In the genomic region with DNA sequence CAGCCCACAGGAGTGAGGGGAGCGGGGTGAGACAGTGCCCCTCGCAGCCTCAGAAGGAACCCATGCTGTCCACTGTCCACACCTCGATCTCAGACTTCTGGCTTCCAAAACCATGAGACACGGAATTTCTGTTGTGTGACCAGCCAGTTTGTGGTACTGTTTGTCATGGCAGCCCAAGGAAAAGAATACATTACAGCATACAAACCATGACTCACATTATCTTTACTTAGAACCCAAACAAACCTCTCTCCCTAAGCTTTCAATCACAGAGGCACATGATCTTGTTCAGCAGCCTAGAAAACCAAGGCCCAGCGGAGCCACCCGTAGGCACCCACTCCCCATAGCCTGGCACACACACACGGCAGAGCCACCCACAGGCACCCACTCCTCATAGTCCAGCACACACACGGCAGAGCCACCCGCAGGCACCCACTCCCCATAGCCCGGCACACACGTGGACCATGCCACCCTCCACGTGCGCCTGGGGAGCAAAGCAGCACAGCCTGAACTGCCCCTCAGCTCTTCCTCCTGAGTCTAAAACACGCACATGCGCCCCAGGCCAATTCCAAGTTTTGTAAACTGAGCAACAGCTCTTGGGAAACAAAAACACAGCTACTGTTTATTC, we compare ENCODE assay signal across 25 cellular contexts. TPM values are rescaled to one million over a fixed set of nuclear protein-coding genes. Genes with fewer than 3 reads are reported as not detected.
DNase-seq lines count a peak whose midpoint lies in the region.
"Had no signal": no experiment of that assay in that cellular context is flagged by ENCODE, and none has a peak within 500 bp of the region (broad histone marks: within the 10 kb centered on the region; RNA-seq: fewer than 3 reads in every experiment).

No MANE protein-coding gene starts in this region.

- in situ Hi-C loops in Caki2 (cut with HindIII; ENCODE audit: low pct_unique_long_range_greater_than_20kb, low sequenced_read_pairs): no loop called here
- in situ Hi-C loops in GM23248 (cut with MboI): no loop called here

- H3K27ac ChIP-seq in GM23248 (no peak overlapping the region), neuronal stem cell (replicated peaks; ENCODE audit: low read length) (no peak overlapping the region)
- H3K27ac ChIP-seq in CD8-positive, alpha-beta memory T cell (ENCODE audit: low read depth, low read length): no peak overlapping the region
- H3K27ac ChIP-seq: breast epithelium, HL-60, SJCRH30 had no signal

- H3K27me3 ChIP-seq in GM23248 (replicated peaks; ENCODE audit: insufficient read depth): peaks cover 5% of the 10 kb centered on the region; the same call in 1 of the 2 replicates
- no peaks in the 10 kb centered on the region for H3K27me3 ChIP-seq in neuronal stem cell (ENCODE audit: control insufficient read depth in 3 of 3, insufficient read depth in 3 of 3, low read depth in 1 of 3, low read length in 3 of 3)
- no peaks in the 10 kb centered on the region for H3K27me3 ChIP-seq in CD8-positive, alpha-beta memory T cell (ENCODE audit: insufficient read depth, low read length, poor library complexity, severe bottlenecking)
- H3K27me3 ChIP-seq: SJCRH30 had no signal

- H3K36me3 Mint-ChIP-seq in CD8-positive, alpha-beta memory T cell: peaks cover 0 to 15% (median 0%) of the 10 kb centered on the region in 3 donors
- H3K36me3 Mint-ChIP-seq: natural killer cell treated with Interleukin-12 subunit alpha and Interleukin-12 subunit beta and Interleukin-15 and Interleukin-18, amount 100 ng/mL, for 72 hours had no signal

- H3K36me3 ChIP-seq in GM23248 (ENCODE audit: low read depth): no peaks in the 10 kb centered on the region
- no peaks in the 10 kb centered on the region for H3K36me3 ChIP-seq in neuronal stem cell (replicated peaks in 1 of 2; ENCODE audit: control insufficient read depth in 2 of 2, insufficient read depth in 2 of 2, low read length in 2 of 2)
- H3K36me3 ChIP-seq in CD8-positive, alpha-beta memory T cell (ENCODE audit: insufficient read depth, low read length): no peaks in the 10 kb centered on the region
- H3K36me3 ChIP-seq: BE2C, breast epithelium, SJCRH30 had no signal

- H2AFZ ChIP-seq in GM23248 (no peak overlapping the region), neuronal stem cell (ENCODE audit: low read length) (no peak overlapping the region)

- H3K4me3 ChIP-seq in GM23248 (no peak overlapping the region), neuronal stem cell (ENCODE audit: low read length in 2 of 2) (no peak overlapping the region)
- no peak overlapping the region for H3K4me3 ChIP-seq in CD8-positive, alpha-beta memory T cell (ENCODE audit: low read length)
- H3K4me3 ChIP-seq: breast epithelium, dorsolateral prefrontal cortex, SJCRH30 had no signal

- peak overlapping the region in 2 of 8 donors; percentile 11 to 94 for H3K27ac Mint-ChIP-seq in CD8-positive, alpha-beta memory T cell
- H3K27ac Mint-ChIP-seq: activated CD4-positive, alpha-beta T cell treated with anti-CD3 and anti-CD28 coated beads for 36 hours; activated naive CD8-positive, alpha-beta T cell; natural killer cell treated with Interleukin-12 subunit alpha and Interleukin-12 subunit beta and Interleukin-15 and Interleukin-18, amount 100 ng/mL, for 72 hours had no signal

- H4K20me1 ChIP-seq in GM23248 (ENCODE audit: insufficient read depth): no peaks in the 10 kb centered on the region

- no peak overlapping the region for H2BK120ac ChIP-seq in neuronal stem cell (ENCODE audit: low read depth, low read length)

- peaks cover 0 to 13% (median 4%) of the 10 kb centered on the region in 3 donors for H3K4me1 Mint-ChIP-seq in CD8-positive, alpha-beta memory T cell
- H3K4me1 Mint-ChIP-seq: activated CD4-positive, alpha-beta T cell treated with anti-CD3 and anti-CD28 coated beads for 36 hours had no signal

- H3F3A ChIP-seq in GM23248 (ENCODE audit: insufficient read depth): no peaks in the 10 kb centered on the region

- peak overlapping the region; percentile 22 for H3K23ac ChIP-seq in neuronal stem cell (ENCODE audit: low read depth, low read length, poor library complexity)

- H3K27me3 Mint-ChIP-seq in CD8-positive, alpha-beta memory T cell: peaks cover 10 to 21% of the 10 kb centered on the region in 2 donors
- H3K27me3 Mint-ChIP-seq: activated naive CD8-positive, alpha-beta T cell had no signal

- H2BK12ac ChIP-seq in neuronal stem cell (ENCODE audit: low read length): peak overlapping the region; percentile 82

- CTCF ChIA-PET in CD8-positive, alpha-beta memory T cell (lab: Charles Lee): no interaction called here

- peak overlapping the region; percentile 32 for H4K8ac ChIP-seq in neuronal stem cell (ENCODE audit: low read depth, low read length)

- peak overlapping the region; percentile 45 for H2BK15ac ChIP-seq in neuronal stem cell (ENCODE audit: low read length)

- H3K9ac ChIP-seq in GM23248: no peak overlapping the region
- no peak overlapping the region for H3K9ac ChIP-seq in neuronal stem cell (ENCODE audit: low read depth, low read length, poor library complexity)

- H3K79me1 ChIP-seq in neuronal stem cell (ENCODE audit: low read depth, low read length): no peaks in the 10 kb centered on the region

- H3K4ac ChIP-seq in neuronal stem cell (ENCODE audit: low read length): no peak overlapping the region

- no peaks in the 10 kb centered on the region for H3K4me1 ChIP-seq in GM23248 (ENCODE audit: insufficient read depth)
- H3K4me1 ChIP-seq in neuronal stem cell (ENCODE audit: control insufficient read depth in 2 of 2, insufficient read depth in 1 of 2, low read depth in 1 of 2, low read length in 2 of 2): peaks cover 0 to 5% of the 10 kb centered on the region in 2 donors
- no peaks in the 10 kb centered on the region for H3K4me1 ChIP-seq in CD8-positive, alpha-beta memory T cell (ENCODE audit: insufficient read depth, low read length)
- H3K4me1 ChIP-seq: BE2C, breast epithelium, SJCRH30 had no signal

- no peaks in the 10 kb centered on the region for H3K79me2 ChIP-seq in GM23248 (ENCODE audit: insufficient read depth)

- no peaks in the 10 kb centered on the region for H3K9me2 ChIP-seq in GM23248 (ENCODE audit: insufficient read depth)

- H2AK5ac ChIP-seq in neuronal stem cell (ENCODE audit: low read depth, low read length): peak overlapping the region; percentile 82

- DNase-seq in Caki2 (ENCODE audit: low read depth) (peak; percentile 48), GM23248 (peak; percentile 44), astrocyte of the hippocampus (ENCODE audit: low read depth, low spot score) (peak; percentile 55), neuronal stem cell (ENCODE audit: low spot score) (no peak), NCI-H2227 (lab: John Stamatoyannopoulos, UW; ENCODE audit: unreplicated experiment) (no peak), GF-D8 (lab: John Stamatoyannopoulos, UW) (no peak)
- DNase-seq in CD8-positive, alpha-beta memory T cell: no peak
- DNase-seq: activated CD4-positive, alpha-beta T cell treated with anti-CD3 and anti-CD28 coated beads for 36 hours; activated T-cell treated with anti-CD3 and anti-CD28 coated beads, Interleukin-2, amount 50 U/mL, for 1 hour; BE2C; DMS79; KG1; NCI-H1436 treated with DMSO at 0.1 percent for 48 hours; NCI-H226; SJCRH30; T-helper 9 cell had no signal

- H3K4me2 ChIP-seq in GM23248 (ENCODE audit: unreplicated experiment) (no peak overlapping the region), neuronal stem cell (ENCODE audit: insufficient read depth, low read length, poor library complexity, severe bottlenecking) (no peak overlapping the region)

- H3K9me3 ChIP-seq in GM23248 (ENCODE audit: low read depth) (no peaks in the 10 kb centered on the region), neuronal stem cell (replicated peaks in 1 of 2; ENCODE audit: control insufficient read depth in 2 of 2, insufficient read depth in 1 of 2, low read depth in 1 of 2, low read length in 2 of 2) (peaks cover 12 to 13% of the 10 kb centered on the region in 2 donors)
- no peaks in the 10 kb centered on the region for H3K9me3 ChIP-seq in CD8-positive, alpha-beta memory T cell (ENCODE audit: low read length)
- H3K9me3 ChIP-seq: BE2C had no signal

- WGBS in GM23248 (ENCODE audit: low coverage in 1 of 2, low lambda C conversion rate in 2 of 2, missing lambda C conversion rate in 2 of 2), 2 experiments: 35 to 37% methylated on average over 15 of the region's 15 CpGs
- no CpG with 5 or more reads among the region's 15 CpGs for WGBS in neuronal stem cell (ENCODE audit: extremely low coverage in 2 of 2, insufficient read length in 2 of 2, insufficient replicate concordance in 1 of 2), 2 donors

- H3K14ac ChIP-seq in neuronal stem cell (ENCODE audit: low read length): no peak overlapping the region

- POLR2A ChIA-PET in CD8-positive, alpha-beta memory T cell (lab: Charles Lee): no interaction called here

- H3K9me3 Mint-ChIP-seq in CD8-positive, alpha-beta memory T cell: peaks cover 3 to 22% (median 12%) of the 10 kb centered on the region in 5 donors

- H3K18ac ChIP-seq in neuronal stem cell (ENCODE audit: low read length): peak overlapping the region; percentile 46

- no peak overlapping the region for H4K91ac ChIP-seq in neuronal stem cell (ENCODE audit: low read depth, low read length, poor library complexity)

- peak overlapping the region in 1 of 7 donors; percentile 67 for H3K4me3 Mint-ChIP-seq in CD8-positive, alpha-beta memory T cell
- H3K4me3 Mint-ChIP-seq: activated CD4-positive, alpha-beta T cell treated with anti-CD3 and anti-CD28 coated beads for 36 hours; activated naive CD8-positive, alpha-beta T cell; natural killer cell treated with Interleukin-12 subunit alpha and Interleukin-12 subunit beta and Interleukin-15 and Interleukin-18, amount 100 ng/mL, for 72 hours had no signal

- no peak overlapping the region for H2BK5ac ChIP-seq in neuronal stem cell (ENCODE audit: low read length)

RNA-seq across cellular contexts. Expression of a gene that starts 0.5 kb away (rescaled TPM):
- not detected in 2 replicates for total RNA-seq in Caki2 (2014; rRNA removed; shearing (Covaris generic); ENCODE audit: low replicate concordance)
- not detected in 2 replicates for total RNA-seq in GM23248 (2014; rRNA removed; shearing (Covaris generic))
- not detected in 2 replicates for polyA plus RNA-seq in GM23248 (2016; fragmentation: Nextera tagmentation; extraction: Ambion mirVana)
- not detected for polyA plus RNA-seq in neuronal stem cell (2013, experiment 1 of 2)
- polyA plus RNA-seq in neuronal stem cell (2013, experiment 2 of 2): 0.01 TPM
- total RNA-seq in CD8-positive, alpha-beta memory T cell: not detected
- not detected for polyA plus RNA-seq in CD8-positive, alpha-beta memory T cell
- total RNA-seq: activated CD4-positive, alpha-beta T cell treated with anti-CD3 and anti-CD28 coated beads for 36 hours; breast epithelium; dorsolateral prefrontal cortex; esophagus mucosa; glomerular endothelial cell; natural killer cell treated with Interleukin-12 subunit alpha and Interleukin-12 subunit beta and Interleukin-15 and Interleukin-18, amount 100 ng/mL, for 72 hours; right cardiac atrium; SJCRH30; temporal lobe had no signal
- polyA plus RNA-seq: right cardiac atrium had no signal

RNA-seq across cellular contexts. Expression of a gene that starts 7.3 kb away (rescaled TPM):
- not detected in 2 replicates for total RNA-seq in Caki2 (2014; rRNA removed; shearing (Covaris generic); ENCODE audit: low replicate concordance)
- total RNA-seq in GM23248 (2014; rRNA removed; shearing (Covaris generic)): not detected in 2 replicates
- polyA plus RNA-seq in GM23248 (2016; fragmentation: Nextera tagmentation; extraction: Ambion mirVana): not detected in 2 replicates
- not detected for polyA plus RNA-seq in neuronal stem cell (2013, experiment 1 of 2)
- not detected for polyA plus RNA-seq in neuronal stem cell (2013, experiment 2 of 2)
- not detected for total RNA-seq in CD8-positive, alpha-beta memory T cell
- not detected for polyA plus RNA-seq in CD8-positive, alpha-beta memory T cell
- total RNA-seq: activated CD4-positive, alpha-beta T cell treated with anti-CD3 and anti-CD28 coated beads for 36 hours; breast epithelium; dorsolateral prefrontal cortex; esophagus mucosa; glomerular endothelial cell; natural killer cell treated with Interleukin-12 subunit alpha and Interleukin-12 subunit beta and Interleukin-15 and Interleukin-18, amount 100 ng/mL, for 72 hours; right cardiac atrium; SJCRH30; temporal lobe had no signal
- polyA plus RNA-seq: right cardiac atrium had no signal

RNA-seq across cellular contexts. Expression of a gene that starts 14.5 kb away (rescaled TPM):
- total RNA-seq in Caki2 (2014; rRNA removed; shearing (Covaris generic); ENCODE audit: low replicate concordance): not detected in 2 replicates
- total RNA-seq in GM23248 (2014; rRNA removed; shearing (Covaris generic)): not detected in 2 replicates
- polyA plus RNA-seq in GM23248 (2016; fragmentation: Nextera tagmentation; extraction: Ambion mirVana): not detected in 2 replicates
- not detected for polyA plus RNA-seq in neuronal stem cell (2013, experiment 1 of 2)
- polyA plus RNA-seq in neuronal stem cell (2013, experiment 2 of 2): not detected
- not detected for total RNA-seq in CD8-positive, alpha-beta memory T cell
- not detected for polyA plus RNA-seq in CD8-positive, alpha-beta memory T cell
- total RNA-seq: activated CD4-positive, alpha-beta T cell treated with anti-CD3 and anti-CD28 coated beads for 36 hours; breast epithelium; esophagus mucosa; glomerular endothelial cell; natural killer cell treated with Interleukin-12 subunit alpha and Interleukin-12 subunit beta and Interleukin-15 and Interleukin-18, amount 100 ng/mL, for 72 hours; right cardiac atrium; SJCRH30; temporal lobe had no signal
- polyA plus RNA-seq: right cardiac atrium had no signal

RNA-seq across cellular contexts. Expression of a gene that starts 19.2 kb away (rescaled TPM):
- total RNA-seq in Caki2 (2014; rRNA removed; shearing (Covaris generic); ENCODE audit: low replicate concordance): not detected in 2 replicates
- total RNA-seq in GM23248 (2014; rRNA removed; shearing (Covaris generic)): not detected in 2 replicates
- polyA plus RNA-seq in GM23248 (2016; fragmentation: Nextera tagmentation; extraction: Ambion mirVana): not detected in 2 replicates
- 0.06 TPM for polyA plus RNA-seq in neuronal stem cell (2013, experiment 1 of 2)
- not detected for polyA plus RNA-seq in neuronal stem cell (2013, experiment 2 of 2)
- total RNA-seq in CD8-positive, alpha-beta memory T cell: not detected
- not detected for polyA plus RNA-seq in CD8-positive, alpha-beta memory T cell
- total RNA-seq: activated CD4-positive, alpha-beta T cell treated with anti-CD3 and anti-CD28 coated beads for 36 hours; breast epithelium; dorsolateral prefrontal cortex; esophagus mucosa; glomerular endothelial cell; natural killer cell treated with Interleukin-12 subunit alpha and Interleukin-12 subunit beta and Interleukin-15 and Interleukin-18, amount 100 ng/mL, for 72 hours; right cardiac atrium; SJCRH30; temporal lobe had no signal
- polyA plus RNA-seq: right cardiac atrium had no signal

RNA-seq across cellular contexts. Expression of a gene that starts 21.8 kb away (rescaled TPM):
- total RNA-seq in Caki2 (2014; rRNA removed; shearing (Covaris generic); ENCODE audit: low replicate concordance): not detected in 2 replicates
- total RNA-seq in GM23248 (2014; rRNA removed; shearing (Covaris generic)): not detected in 2 replicates
- polyA plus RNA-seq in GM23248 (2016; fragmentation: Nextera tagmentation; extraction: Ambion mirVana): not detected in 2 replicates
- not detected for polyA plus RNA-seq in neuronal stem cell (2013, experiment 1 of 2)
- polyA plus RNA-seq in neuronal stem cell (2013, experiment 2 of 2): not detected
- total RNA-seq in CD8-positive, alpha-beta memory T cell: not detected
- polyA plus RNA-seq in CD8-positive, alpha-beta memory T cell: not detected
- total RNA-seq: activated CD4-positive, alpha-beta T cell treated with anti-CD3 and anti-CD28 coated beads for 36 hours; breast epithelium; esophagus mucosa; glomerular endothelial cell; natural killer cell treated with Interleukin-12 subunit alpha and Interleukin-12 subunit beta and Interleukin-15 and Interleukin-18, amount 100 ng/mL, for 72 hours; right cardiac atrium; SJCRH30; temporal lobe had no signal

Comparison
In these comparisons a context has a peak if more than half of its experiments do, and no peak if none do; other contexts are left out.
1. DNase-seq: peak in Caki2 (single experiment), GM23248 (single experiment) and astrocyte of the hippocampus (single experiment); none in neuronal stem cell (single experiment), NCI-H2227 (single experiment), CD8-positive, alpha-beta memory T cell (0 of 5) and GF-D8 (single experiment).